ENCODE assay signal across 22 cellular contexts in the genomic region with DNA sequence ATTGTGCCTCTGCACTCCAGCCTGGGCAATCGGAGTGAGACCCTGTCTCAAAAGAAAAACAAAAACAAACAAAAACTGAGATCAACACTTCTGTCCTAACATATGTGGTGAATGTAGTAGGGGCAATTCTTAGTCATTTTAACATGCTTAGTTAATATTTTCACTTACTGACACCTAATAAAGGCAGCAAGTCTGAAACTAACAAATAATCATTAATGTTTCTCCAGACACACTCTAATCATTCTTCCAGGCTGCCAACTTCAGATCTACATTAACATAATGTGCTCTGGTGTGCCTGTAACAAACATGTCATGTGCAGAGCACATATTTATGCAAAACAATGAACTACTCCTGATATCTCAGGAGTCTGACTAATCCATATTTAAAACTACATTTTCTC. TPM values are rescaled to one million over a fixed set of nuclear protein-coding genes. Genes with fewer than 3 reads are reported as not detected.
"Had no signal": no experiment of that assay in that cellular context is flagged by ENCODE, and none has a peak within 500 bp of the region (broad histone marks: within the 10 kb centered on the region; RNA-seq: fewer than 3 reads in every experiment).

No MANE protein-coding gene starts in this region.

- H3K36me3 ChIP-seq: colonic mucosa, left ventricle myocardium inferior, ovary, upper lobe of right lung had no signal

- DNase-seq: activated CD4-positive, alpha-beta T cell treated with anti-CD3 and anti-CD28 coated beads, Interleukin-2, amount 10 ng/mL, durations not matched to agents 7 days and 5 days; activated gamma-delta T cell treated with Interleukin-2 at 50 U/mL for 16 hours; activated T-cell treated with anti-CD3 and anti-CD28 coated beads, Interleukin-2, amount 50 U/mL, for 1 hour; caudate nucleus; colonic mucosa; effector CD4-positive, alpha-beta T cell; heart right ventricle; islet precursor cell; left ventricle myocardium inferior; ovary; stimulated activated CD4-positive, alpha-beta T cell treated with anti-CD3 and anti-CD28 coated beads, Interleukin-4, amount 100 ng/mL, for 1 hour; stimulated activated CD8-positive, alpha-beta memory T cell treated with anti-CD3 and anti-CD28 coated beads, Interleukin-4, amount 100 ng/mL, for 48 hours; T-helper 17 cell; upper lobe of right lung had no signal

- H3K27ac Mint-ChIP-seq: activated CD4-positive, alpha-beta T cell treated with anti-CD3 and anti-CD28 coated beads, Interleukin-2, amount 10 ng/mL, durations not matched to agents 7 days and 5 days; memory B cell; T-helper 17 cell had no signal

- H3K4me3 Mint-ChIP-seq: activated CD4-positive, alpha-beta T cell treated with anti-CD3 and anti-CD28 coated beads, Interleukin-2, amount 10 ng/mL, durations not matched to agents 7 days and 5 days; memory B cell; stimulated activated naive CD8-positive, alpha-beta T cell treated with anti-CD3 and anti-CD28 coated beads, Interleukin-15, Interleukin-2, amounts not matched to agents 100 ng/mL and 50 ng/mL, for 24 hours; T-helper 17 cell; WTC11 had no signal

- H3K27ac ChIP-seq: colonic mucosa, heart right ventricle, left ventricle myocardium inferior, ovary, upper lobe of right lung had no signal

- H3K9me3 Mint-ChIP-seq: activated CD4-positive, alpha-beta T cell treated with anti-CD3 and anti-CD28 coated beads, Interleukin-2, amount 10 ng/mL, durations not matched to agents 7 days and 5 days; memory B cell; neural crest cell; stimulated activated naive CD8-positive, alpha-beta T cell treated with anti-CD3 and anti-CD28 coated beads, Interleukin-15, Interleukin-2, amounts not matched to agents 100 ng/mL and 50 ng/mL, for 24 hours; WTC11 had no signal

- H3K4me3 ChIP-seq: colonic mucosa, heart right ventricle, left ventricle myocardium inferior, ovary, upper lobe of right lung had no signal

- FAIRE-seq: frontal cortex had no signal

- H3K27me3 ChIP-seq: colonic mucosa, heart right ventricle, ovary, upper lobe of right lung had no signal

- H3K27me3 Mint-ChIP-seq: activated CD4-positive, alpha-beta T cell treated with anti-CD3 and anti-CD28 coated beads, Interleukin-2, amount 10 ng/mL, durations not matched to agents 7 days and 5 days; memory B cell; stimulated activated naive CD8-positive, alpha-beta T cell treated with anti-CD3 and anti-CD28 coated beads, Interleukin-15, Interleukin-2, amounts not matched to agents 100 ng/mL and 50 ng/mL, for 24 hours; T-helper 17 cell had no signal

- ATAC-seq: heart right ventricle, T-helper 17 cell, upper lobe of right lung, WTC11 had no signal

- H3K9me3 ChIP-seq: colonic mucosa, heart right ventricle, left ventricle myocardium inferior, ovary, upper lobe of right lung had no signal

RNA-seq across cellular contexts. Expression of gene SMYD1, which starts 18.0 kb away (rescaled TPM):
- total RNA-seq: activated CD4-positive, alpha-beta T cell treated with anti-CD3 and anti-CD28 coated beads, Interleukin-2, amount 10 ng/mL, durations not matched to agents 7 days and 5 days; fibroblast of lung; frontal cortex; neural crest cell; T-helper 17 cell; temporal lobe; upper lobe of right lung; WTC11 had no signal
- polyA plus RNA-seq: fibroblast of lung, ovary had no signal

RNA-seq across cellular contexts. Expression of gene RNU2-63P, which starts 33.3 kb away (rescaled TPM):
- total RNA-seq: frontal cortex, left ventricle myocardium inferior, temporal lobe, upper lobe of right lung had no signal
- polyA plus RNA-seq: adipose tissue, fibroblast of lung, heart right ventricle, ovary had no signal
